11 cellular contexts compared by ENCODE assay signal in the genomic region with DNA sequence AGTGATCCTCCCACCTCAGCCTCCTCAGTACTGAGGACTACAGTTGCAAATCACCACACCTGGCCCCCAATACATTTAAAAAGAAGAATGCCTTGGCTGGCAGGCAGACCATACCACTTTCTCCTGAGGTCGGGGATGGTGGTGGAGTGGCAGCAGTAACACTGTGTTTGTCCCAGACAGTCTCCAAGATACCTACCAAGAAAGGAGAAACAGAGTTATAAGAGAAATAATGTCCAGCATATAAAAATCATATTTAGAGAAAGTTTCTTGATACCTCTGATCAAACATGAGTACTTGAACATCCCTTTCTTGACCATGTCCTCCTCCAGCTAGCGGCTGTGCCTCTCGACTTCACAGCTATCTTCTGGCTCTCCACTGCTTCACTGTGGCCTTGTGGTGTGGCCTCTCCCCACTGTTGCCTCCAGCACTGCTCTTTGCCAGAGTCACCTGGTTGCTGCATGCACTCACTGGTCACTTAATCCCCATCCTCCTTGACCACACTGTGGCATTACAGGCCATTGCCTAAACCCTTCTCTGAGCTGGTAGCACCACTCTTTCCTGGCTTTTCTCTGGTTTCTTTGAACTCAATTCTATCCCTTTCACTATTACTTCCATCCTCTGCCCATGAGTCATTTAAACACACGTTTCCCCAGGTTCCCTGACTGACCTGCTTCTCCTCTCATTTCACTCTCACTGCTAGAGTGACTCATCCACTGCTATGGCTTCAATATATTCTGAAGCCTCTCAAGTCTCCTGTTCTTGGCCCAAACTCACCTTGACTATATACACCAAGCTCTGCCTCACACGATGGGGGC. TPM values are rescaled to one million over a fixed set of nuclear protein-coding genes. Genes with fewer than 3 reads are reported as not detected.
DNase-seq lines count a peak whose midpoint lies in the region; ATAC-seq, FAIRE-seq and TF ChIP-seq lines count a peak whose summit lies in the region.
"Had no signal": no experiment of that assay in that cellular context is flagged by ENCODE, and none has a peak within 500 bp of the region (broad histone marks: within the 10 kb centered on the region; RNA-seq: fewer than 3 reads in every experiment).

No MANE protein-coding gene starts in this region.

- peak overlapping the region; percentile 61 for H3K27ac Mint-ChIP-seq in activated CD4-positive, alpha-beta T cell treated with anti-CD3 and anti-CD28 coated beads, Interleukin-2, amount 10 ng/mL, durations not matched to agents 24 days and 14 days

- POLR2A ChIA-PET in endothelial cell of umbilical vein (lab: Charles Lee), result no interaction called here

- H3K27me3 ChIP-seq in endothelial cell of umbilical vein (ENCODE audit: control insufficient read depth in 2 of 2, insufficient read depth in 2 of 2, low read length in 2 of 2), result no peaks in the 10 kb centered on the region
- H3K27me3 ChIP-seq in brain microvascular endothelial cell (replicated peaks), result no peaks in the 10 kb centered on the region
- H3K27me3 ChIP-seq: adrenal gland, vagina had no signal

- no TSS peak for BruUV-seq in endothelial cell of umbilical vein (replicated peaks; lab: Mats Ljungman, UMichigan)

- H3K9me1 ChIP-seq in endothelial cell of umbilical vein (replicated peaks; ENCODE audit: control insufficient read depth, extremely low read depth, insufficient read depth, low read length), result no peaks in the 10 kb centered on the region

- no peaks in the 10 kb centered on the region for H3K27me3 Mint-ChIP-seq in activated CD4-positive, alpha-beta T cell treated with anti-CD3 and anti-CD28 coated beads, Interleukin-2, amount 10 ng/mL, durations not matched to agents 24 days and 14 days

- H3K4me1 ChIP-seq in endothelial cell of umbilical vein (ENCODE audit: control insufficient read depth, extremely low read depth, insufficient read depth, low read length), result peaks cover 1% of the 10 kb centered on the region

- no peaks in the 10 kb centered on the region for H3K9me3 ChIP-seq in endothelial cell of umbilical vein (replicated peaks; ENCODE audit: control insufficient read depth, insufficient read depth, low read length)
- H3K9me3 ChIP-seq: adrenal gland, vagina had no signal

- ATAC-seq in SK-N-SH treated with all-trans-retinoic acid at 6 μM for 48 hours (peak; percentile 81), GM21576 (IDR thresholded peaks at IDR 0.05; ENCODE audit: unreplicated experiment) (no peak)

- dilution Hi-C loops in endothelial cell of umbilical vein (cut with MboI; ENCODE audit: extremely low pct_ligation_motif_present, low sequenced_read_pairs), result no loop called here

- peaks cover 11 to 25% of the 10 kb centered on the region in 2 experiments for H3K36me3 ChIP-seq in endothelial cell of umbilical vein (ENCODE audit: control insufficient read depth in 2 of 2, extremely low read depth in 1 of 2, insufficient read depth in 2 of 2, low read length in 2 of 2)
- H3K36me3 ChIP-seq in brain microvascular endothelial cell (replicated peaks), result peaks cover 29% of the 10 kb centered on the region

- H3K9me3 Mint-ChIP-seq in activated CD4-positive, alpha-beta T cell treated with anti-CD3 and anti-CD28 coated beads, Interleukin-2, amount 10 ng/mL, durations not matched to agents 24 days and 14 days, result no peaks in the 10 kb centered on the region
- H3K9me3 Mint-ChIP-seq: nephron had no signal

- TF ChIP-seq CTCF in endothelial cell of umbilical vein (IDR thresholded peaks at IDR 0.05; ENCODE audit: extremely low read depth in 1 of 2, insufficient read depth in 1 of 2, low read depth in 1 of 2, low read length in 2 of 2), result no peak
- peak; percentile 3 for TF ChIP-seq CTCF in retinal pigment epithelial cell (conservative IDR thresholded peaks at IDR 0.05; ENCODE audit: low read depth, low read length)
- TF ChIP-seq CTCF in brain microvascular endothelial cell (IDR thresholded peaks at IDR 0.05; ENCODE audit: low read depth, low read length, missing control alignments), result no peak

- in situ Hi-C loops in brain microvascular endothelial cell (cut with HindIII; ENCODE audit: low pct_ligation_motif_present, low sequenced_read_pairs), result no loop called here

- CTCF ChIA-PET in endothelial cell of umbilical vein (lab: Charles Lee), result interaction anchor here (0.5 to 1.8 kb wide), 3 partner anchors 12 to 51 kb away, joined by 3 to 4 read pairs (median 4); no protein-coding TSS in a partner anchor

- H4K20me1 ChIP-seq in endothelial cell of umbilical vein (replicated peaks; ENCODE audit: control insufficient read depth, extremely low read depth, insufficient read depth, low read length), result no peaks in the 10 kb centered on the region

- TF ChIP-seq POLR2A in endothelial cell of umbilical vein (IDR thresholded peaks at IDR 0.05; ENCODE audit: low read depth, low read length), result no peak

- no peak overlapping the region for H3K4me2 ChIP-seq in endothelial cell of umbilical vein (ENCODE audit: insufficient read depth, low read length)

- H3K36me3 Mint-ChIP-seq in activated CD4-positive, alpha-beta T cell treated with anti-CD3 and anti-CD28 coated beads, Interleukin-2, amount 10 ng/mL, durations not matched to agents 24 days and 14 days (ENCODE audit: low read depth), result peaks cover 62% of the 10 kb centered on the region

- no peak overlapping the region for H3K4me3 ChIP-seq in endothelial cell of umbilical vein (replicated peaks in 1 of 3; ENCODE audit: insufficient read depth in 1 of 3, low read depth in 1 of 3, low read length in 3 of 3)
- H3K4me3 ChIP-seq in retinal pigment epithelial cell (ENCODE audit: low read length), result no peak overlapping the region
- no peak overlapping the region for H3K4me3 ChIP-seq in brain microvascular endothelial cell (ENCODE audit: low read depth, low read length)
- H3K4me3 ChIP-seq: adrenal gland, vagina had no signal

- peak; percentile 68 for DNase-seq in activated CD4-positive, alpha-beta T cell treated with anti-CD3 and anti-CD28 coated beads, Interleukin-2, amount 10 ng/mL, durations not matched to agents 24 days and 14 days
- DNase-seq in activated CD4-positive, alpha-beta T cell treated with anti-CD3 and anti-CD28 coated beads, Interleukin-2, amount 50 U/mL, for 1 hour, result no peak
- DNase-seq in endothelial cell of umbilical vein (ENCODE audit: low read depth, low spot score) (peak; percentile 32), retinal pigment epithelial cell (ENCODE audit: low read depth) (peak; percentile 60), epidermal melanocyte (ENCODE audit: insufficient read length, low spot score) (no peak), brain microvascular endothelial cell (no peak)
- DNase-seq: adrenal gland had no signal

- no peak for FAIRE-seq in endothelial cell of umbilical vein (lab: Jason Lieb, UNC)

- H3K27ac ChIP-seq in endothelial cell of umbilical vein (ENCODE audit: insufficient read depth, low read depth, low read length) (no peak overlapping the region), brain microvascular endothelial cell (no peak overlapping the region)
- H3K27ac ChIP-seq: vagina had no signal

- peaks cover 67% of the 10 kb centered on the region for H3K4me1 Mint-ChIP-seq in activated CD4-positive, alpha-beta T cell treated with anti-CD3 and anti-CD28 coated beads, Interleukin-2, amount 10 ng/mL, durations not matched to agents 24 days and 14 days

- H3K4me3 Mint-ChIP-seq in activated CD4-positive, alpha-beta T cell treated with anti-CD3 and anti-CD28 coated beads, Interleukin-2, amount 10 ng/mL, durations not matched to agents 24 days and 14 days, result peak overlapping the region; percentile 11
- H3K4me3 Mint-ChIP-seq: nephron had no signal

- H3K79me2 ChIP-seq in endothelial cell of umbilical vein (ENCODE audit: control insufficient read depth, insufficient read depth, low read length), result peaks cover 56% of the 10 kb centered on the region

- H3K9ac ChIP-seq in endothelial cell of umbilical vein (replicated peaks; ENCODE audit: extremely low read depth, insufficient read depth, low read length), result no peak overlapping the region

- intact Hi-C loops in activated CD4-positive, alpha-beta T cell treated with anti-CD3 and anti-CD28 coated beads, Interleukin-2, amount 10 ng/mL, durations not matched to agents 24 days and 14 days (cut with micrococcal nuclease), result loop anchor here (1.0 to 2.0 kb wide), 2 partner anchors 16 to 26 kb away; no protein-coding TSS in a partner anchor
- intact Hi-C loops in endothelial cell of umbilical vein (cut with micrococcal nuclease), result no loop called here

- H2AFZ ChIP-seq in endothelial cell of umbilical vein (ENCODE audit: low read depth, low read length), result no peak overlapping the region

TF ChIP-seq in endothelial cell of umbilical vein, 7 proteins besides CTCF, POLR2A, EP300 and RAD21:
- TF ChIP-seq FOS (IDR thresholded peaks at IDR 0.05; ENCODE audit: borderline replicate concordance, insufficient read depth, low read length) (peak; percentile 52), JUN (IDR thresholded peaks at IDR 0.05; ENCODE audit: borderline replicate concordance, insufficient read depth, insufficient read length, low read depth) (peak; percentile 29), MYC (IDR thresholded peaks at IDR 0.05; ENCODE audit: low read depth, low read length) (no peak), GATA2 (IDR thresholded peaks at IDR 0.05; ENCODE audit: insufficient read depth, insufficient read length, low read depth, low read length) (no peak), POLR2AphosphoS5 (IDR thresholded peaks at IDR 0.05; ENCODE audit: insufficient read depth, low read depth, low read length) (no peak)
- TF ChIP-seq, protein P1, sequence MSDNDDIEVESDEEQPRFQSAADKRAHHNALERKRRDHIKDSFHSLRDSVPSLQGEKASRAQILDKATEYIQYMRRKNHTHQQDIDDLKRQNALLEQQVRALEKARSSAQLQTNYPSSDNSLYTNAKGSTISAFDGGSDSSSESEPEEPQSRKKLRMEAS (IDR thresholded peaks at IDR 0.05; ENCODE audit: insufficient read depth, insufficient read length), result no peak
TF ChIP-seq in endothelial cell of umbilical vein: peak in this region for 2.

RNA-seq across cellular contexts. Expression of gene XPO6, which starts 45.2 kb away (rescaled TPM):
- total RNA-seq in activated CD4-positive, alpha-beta T cell treated with anti-CD3 and anti-CD28 coated beads, Interleukin-2, amount 10 ng/mL, durations not matched to agents 24 days and 14 days, result 230 and 245 TPM in 2 replicates
- 154 and 170 TPM in 2 replicates for total RNA-seq in endothelial cell of umbilical vein
- polyA plus RNA-seq in endothelial cell of umbilical vein, result 272 and 328 TPM in 2 replicates
- polyA plus RNA-seq in endothelial cell of umbilical vein (2011; cell fraction: cytosol; rRNA removed), result 182 and 201 TPM in 2 replicates
- 345 and 383 TPM in 2 replicates for polyA plus RNA-seq in endothelial cell of umbilical vein (2011; cell fraction: nucleus; rRNA removed)
- polyA plus RNA-seq in endothelial cell of umbilical vein (2012), result 117 and 121 TPM in 2 replicates
- polyA minus RNA-seq in endothelial cell of umbilical vein, result 313 and 346 TPM in 2 replicates
- 215 TPM for polyA minus RNA-seq in endothelial cell of umbilical vein (2011; cell fraction: cytosol; rRNA and poly(A)+ RNA removed)
- 300 and 415 TPM in 2 replicates for polyA minus RNA-seq in endothelial cell of umbilical vein (2011; cell fraction: nucleus; rRNA and poly(A)+ RNA removed)

Comparison
In these comparisons a context has a peak if more than half of its experiments do, and no peak if none do; other contexts are left out.
1. DNase-seq: peak in activated CD4-positive, alpha-beta T cell treated with anti-CD3 and anti-CD28 coated beads, Interleukin-2, amount 10 ng/mL, durations not matched to agents 24 days and 14 days (single experiment), endothelial cell of umbilical vein (single experiment) and retinal pigment epithelial cell (single experiment); none in activated CD4-positive, alpha-beta T cell treated with anti-CD3 and anti-CD28 coated beads, Interleukin-2, amount 50 U/mL, for 1 hour (single experiment), epidermal melanocyte (single experiment) and brain microvascular endothelial cell (single experiment).